In genomic region chr6:88562737-88563625, GRCh38 we compare ENCODE assay signal across 22 cellular contexts.
DNase-seq lines count a peak whose midpoint lies in the region; ATAC-seq and TF ChIP-seq lines count a peak whose summit lies in the region.
"Had no signal": no experiment of that assay in that cellular context is flagged by ENCODE, and none has a peak within 500 bp of the region (broad histone marks: within the 10 kb centered on the region; RNA-seq: fewer than 3 reads in every experiment).

No MANE protein-coding gene starts in this region.

- no peak overlapping the region for H3K27ac ChIP-seq in GM23338 (ENCODE audit: low read depth)

- H3K27me3 Mint-ChIP-seq in GM23338 (ENCODE audit: insufficient read depth, low read depth, poor library complexity) (peaks cover 3% of the 10 kb centered on the region), T-helper 17 cell (no peaks in the 10 kb centered on the region), endothelial cell (ENCODE audit: unreplicated experiment) (peaks cover 3% of the 10 kb centered on the region)
- no peaks in the 10 kb centered on the region for H3K27me3 Mint-ChIP-seq in T-helper 2 cell treated with Interferon-gamma antibody and Interleukin-4, amounts not matched to agents 5 μg/mL and 100 μg/mL, for 36 hours (ENCODE audit: low read depth)
- H3K27me3 Mint-ChIP-seq: IgD-negative memory B cell had no signal

- TF ChIP-seq CTCF in GM23338 (conservative IDR thresholded peaks at IDR 0.05; ENCODE audit: low read depth in 2 of 2), result no peak
- TF ChIP-seq CTCF in endothelial cell (IDR thresholded peaks at IDR 0.05; ENCODE audit: unreplicated experiment), result no peak
- TF ChIP-seq CTCF in GM13977 (IDR thresholded peaks at IDR 0.05; ENCODE audit: extremely low read depth, insufficient read depth, missing control alignments), result no peak

- no peak overlapping the region for H3K4me3 ChIP-seq in GM23338
- H3K4me3 ChIP-seq: GM12878 had no signal

- no peaks in the 10 kb centered on the region for H3K9me2 ChIP-seq in GM23338 (ENCODE audit: insufficient read depth)

- ATAC-seq in GM23338 (no peak), T-helper 17 cell (no peak)
- ATAC-seq: GM12878, HCT116, HepG2 had no signal

- no peak overlapping the region for H3K4me3 Mint-ChIP-seq in GM23338
- no peak overlapping the region for H3K4me3 Mint-ChIP-seq in T-helper 17 cell
- no peak overlapping the region for H3K4me3 Mint-ChIP-seq in endothelial cell (ENCODE audit: unreplicated experiment)
- H3K4me3 Mint-ChIP-seq in T-helper 2 cell treated with Interferon-gamma antibody and Interleukin-4, amounts not matched to agents 5 μg/mL and 100 μg/mL, for 36 hours, result no peak overlapping the region
- H3K4me3 Mint-ChIP-seq: CD14-positive monocyte; CD4-positive, alpha-beta memory T cell; HFFc6; IgD-negative memory B cell had no signal

- no peaks in the 10 kb centered on the region for H4K20me1 ChIP-seq in GM23338 (replicated peaks; ENCODE audit: insufficient read depth)

- peaks cover 2% of the 10 kb centered on the region for H3K9me3 Mint-ChIP-seq in GM23338
- peaks cover 5% of the 10 kb centered on the region for H3K9me3 Mint-ChIP-seq in endothelial cell (ENCODE audit: unreplicated experiment)
- H3K9me3 Mint-ChIP-seq in T-helper 2 cell treated with Interferon-gamma antibody and Interleukin-4, amounts not matched to agents 5 μg/mL and 100 μg/mL, for 36 hours, result no peaks in the 10 kb centered on the region
- H3K9me3 Mint-ChIP-seq: IgD-negative memory B cell had no signal

- no peaks in the 10 kb centered on the region for H3K36me3 ChIP-seq in GM23338 (ENCODE audit: insufficient read depth)

- 0 out of 2 replicates have a peak overlapping the region, but pooled peaks have one; percentile 3 for H2AFZ ChIP-seq in GM23338

- peaks cover 27% of the 10 kb centered on the region for H3K4me1 Mint-ChIP-seq in GM23338
- peaks cover 3% of the 10 kb centered on the region for H3K4me1 Mint-ChIP-seq in T-helper 17 cell
- peaks cover 40% of the 10 kb centered on the region for H3K4me1 Mint-ChIP-seq in endothelial cell (ENCODE audit: unreplicated experiment)
- no peaks in the 10 kb centered on the region for H3K4me1 Mint-ChIP-seq in T-helper 2 cell treated with Interferon-gamma antibody and Interleukin-4, amounts not matched to agents 5 μg/mL and 100 μg/mL, for 36 hours (ENCODE audit: low read depth)
- H3K4me1 Mint-ChIP-seq: CD14-positive monocyte; CD4-positive, alpha-beta memory T cell had no signal

- no peaks in the 10 kb centered on the region for H3K27me3 ChIP-seq in GM23338 (ENCODE audit: insufficient read depth)

- H3K9me3 ChIP-seq in T-helper 17 cell (ENCODE audit: control insufficient read depth, low read length, poor library complexity, severe bottlenecking), result no peaks in the 10 kb centered on the region

- no peaks in the 10 kb centered on the region for H3K79me2 ChIP-seq in GM23338 (replicated peaks; ENCODE audit: insufficient read depth)

- H3K36me3 Mint-ChIP-seq in GM23338 (ENCODE audit: low read depth), result no peaks in the 10 kb centered on the region
- H3K36me3 Mint-ChIP-seq in T-helper 17 cell (ENCODE audit: low read depth), result peaks cover 2% of the 10 kb centered on the region
- H3K36me3 Mint-ChIP-seq in endothelial cell (ENCODE audit: low read depth, unreplicated experiment), result peaks cover 6% of the 10 kb centered on the region
- no peaks in the 10 kb centered on the region for H3K36me3 Mint-ChIP-seq in T-helper 2 cell treated with Interferon-gamma antibody and Interleukin-4, amounts not matched to agents 5 μg/mL and 100 μg/mL, for 36 hours (ENCODE audit: low read depth)
- H3K36me3 Mint-ChIP-seq: CD14-positive monocyte; CD4-positive, alpha-beta memory T cell had no signal

- H3K27ac Mint-ChIP-seq in GM23338 (no peak overlapping the region), T-helper 17 cell (peak overlapping the region; percentile 32), endothelial cell (ENCODE audit: unreplicated experiment) (peak overlapping the region; percentile 83)
- no peak overlapping the region for H3K27ac Mint-ChIP-seq in T-helper 2 cell treated with Interferon-gamma antibody and Interleukin-4, amounts not matched to agents 5 μg/mL and 100 μg/mL, for 36 hours
- H3K27ac Mint-ChIP-seq: HFFc6 had no signal

- DNase-seq in GM23338 (ENCODE audit: low spot score), result no peak
- DNase-seq in T-helper 17 cell, result no peak
- no peak for DNase-seq in endothelial cell (ENCODE audit: low spot score)
- peak; percentile 72 for DNase-seq in putamen (ENCODE audit: low spot score)
- no peak for DNase-seq in T-helper 2 cell treated with Interferon-gamma antibody and Interleukin-4, amounts not matched to agents 5 μg/mL and 100 μg/mL, for 36 hours (ENCODE audit: low spot score)
- no peak for DNase-seq in T-helper 1 cell
- no peak for DNase-seq in GM13977 (ENCODE audit: low spot score)
- no peak for DNase-seq in stimulated activated CD4-positive, alpha-beta T cell treated with anti-CD3 and anti-CD28 coated beads, Interleukin-15, amount 100 ng/mL, for 24 hours
- DNase-seq: AML-193; CD4-positive, alpha-beta memory T cell; DMS153; DMS79; EL; GOT3; H7; HFFc6; KBM-7 had no signal

- H3F3A ChIP-seq in GM23338 (replicated peaks; ENCODE audit: low read depth), result no peaks in the 10 kb centered on the region

- 0 out of 2 replicates have a peak, but pooled peaks cover 6% of the 10 kb centered on the region for H3K4me1 ChIP-seq in GM23338 (ENCODE audit: insufficient read depth)

- in situ Hi-C loops in GM13977 (cut with MboI; ENCODE audit: low pct_unique_long_range_greater_than_20kb, low sequenced_read_pairs, unreplicated experiment), result no loop called here

- no peak overlapping the region for H3K4me2 ChIP-seq in GM23338

TF ChIP-seq in GM23338, 12 proteins besides CTCF, POLR2A, EP300 and RAD21:
- TF ChIP-seq NANOG (IDR thresholded peaks at IDR 0.05; ENCODE audit: borderline replicate concordance) (no peak), CREB1 (CRISPR knock-in tag; IDR thresholded peaks at IDR 0.05; ENCODE audit: low read depth) (no peak), REST (IDR thresholded peaks at IDR 0.05; ENCODE audit: unreplicated experiment) (no peak), ZNF114 (CRISPR knock-in tag; IDR thresholded peaks at IDR 0.05) (no peak), ZNF331 (CRISPR knock-in tag; IDR thresholded peaks at IDR 0.05; ENCODE audit: low read depth) (no peak), EZH2 (IDR thresholded peaks at IDR 0.05; ENCODE audit: low read depth, unreplicated experiment) (no peak)

Comparison
In these comparisons a context has a peak if more than half of its experiments do, and no peak if none do; other contexts are left out.
1. H3K27ac Mint-ChIP-seq: peak in T-helper 17 cell (single experiment) and endothelial cell (single experiment); none in GM23338 (single experiment) and T-helper 2 cell treated with Interferon-gamma antibody and Interleukin-4, amounts not matched to agents 5 μg/mL and 100 μg/mL, for 36 hours (single experiment).